ENCODE assay signal across 1 cellular context in the genomic region with DNA sequence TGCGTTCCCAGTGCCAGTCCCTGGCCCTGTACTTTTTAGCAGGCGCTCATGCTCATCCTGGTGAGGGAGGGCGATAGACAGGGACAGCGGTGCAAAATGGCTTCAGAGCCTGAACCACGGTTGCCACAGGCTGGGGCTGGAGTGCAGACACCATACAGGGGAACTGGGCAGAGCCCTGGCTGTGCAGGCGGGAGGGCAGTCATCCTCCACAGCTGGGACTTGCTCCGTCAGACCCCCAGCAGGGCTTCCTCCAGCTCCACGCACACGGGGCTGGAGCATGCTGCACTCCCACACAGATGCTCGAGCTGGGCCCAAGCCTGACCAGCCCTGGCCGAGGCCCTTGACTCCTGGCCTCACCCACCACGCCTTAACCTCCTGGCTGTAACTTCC.
TF ChIP-seq lines count a peak whose summit lies in the region.

No MANE protein-coding gene starts in this region.

TF ChIP-seq in GM12891, 5 proteins besides CTCF, POLR2A, EP300 and RAD21:
- TF ChIP-seq SPI1 (IDR thresholded peaks at IDR 0.05; ENCODE audit: low read depth, low read length) = no peak
- no peak for TF ChIP-seq TAF1 (IDR thresholded peaks at IDR 0.05; ENCODE audit: low read depth, low read length)
- no peak for TF ChIP-seq PAX5 (IDR thresholded peaks at IDR 0.05; ENCODE audit: insufficient read depth, low read length, severe bottlenecking)
- no peak for TF ChIP-seq POU2F2 (IDR thresholded peaks at IDR 0.05; ENCODE audit: low read depth, low read length)
- no peak for TF ChIP-seq POLR2AphosphoS5 (IDR thresholded peaks at IDR 0.05; ENCODE audit: low read depth, low read length)
TF ChIP-seq in GM12891: peak in this region for 0.
